ENCODE assay signal across 8 cellular contexts in the genomic region with DNA sequence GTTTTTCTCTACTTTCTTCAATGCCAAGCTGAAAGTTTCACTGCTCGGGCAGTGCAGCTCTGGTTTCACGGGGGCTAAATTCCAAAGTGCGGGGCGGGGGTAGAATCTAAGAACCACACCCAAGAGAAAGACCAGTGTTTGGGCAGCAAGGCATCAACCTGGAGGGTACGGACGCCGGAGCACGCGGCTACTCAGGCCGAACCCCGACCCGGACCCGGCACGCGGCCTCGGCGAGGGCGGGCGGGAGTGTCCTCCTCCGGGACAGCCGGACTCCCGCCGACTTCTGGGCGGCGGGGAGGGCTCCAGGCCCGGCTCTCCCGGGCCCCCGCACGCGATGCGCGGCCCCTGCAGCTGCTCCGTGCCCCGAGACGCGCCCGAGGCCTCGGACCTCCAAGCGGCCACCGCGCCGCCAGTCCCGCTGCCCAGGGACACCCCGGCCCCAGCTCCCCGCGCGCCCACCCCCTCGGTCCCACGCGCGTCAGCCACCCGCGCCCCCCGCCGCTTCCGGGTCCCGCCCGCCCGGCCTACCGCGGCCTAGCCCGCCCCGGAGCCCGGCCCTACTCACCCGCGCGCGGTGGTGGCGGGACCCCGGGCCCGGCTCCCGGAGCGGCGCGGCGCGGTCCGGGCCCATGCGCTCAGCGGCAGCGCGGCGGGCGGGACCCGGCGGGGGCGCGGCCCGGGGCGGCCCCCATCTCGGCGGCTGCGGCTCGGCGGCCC. TPM values are rescaled to one million over a fixed set of nuclear protein-coding genes. Genes with fewer than 3 reads are reported as not detected.
DNase-seq lines count a peak whose midpoint lies in the region; ATAC-seq, FAIRE-seq and TF ChIP-seq lines count a peak whose summit lies in the region.

No MANE protein-coding gene starts in this region.

- no peak overlapping the region for H3K27ac ChIP-seq in DOHH2 (ENCODE audit: low read depth, low read length)
- peak overlapping the region; percentile 63 to 78 for H3K27ac ChIP-seq in ascending aorta
- peak overlapping the region; percentile 29 for H3K27ac ChIP-seq in keratinocyte (ENCODE audit: control insufficient read depth, insufficient read depth, low read length)

- FAIRE-seq in keratinocyte (lab: Jason Lieb, UNC) (no peak), H54 (lab: Jason Lieb, UNC) (no peak)

- peak overlapping the region; percentile 67 for H3K9ac ChIP-seq in keratinocyte (ENCODE audit: control insufficient read depth, extremely low read depth, insufficient read depth, low read length)

- H3K9me3 ChIP-seq in DOHH2 (ENCODE audit: control insufficient read depth, insufficient read depth, low read length) (no peaks in the 10 kb centered on the region), ascending aorta (no peaks in the 10 kb centered on the region), keratinocyte (ENCODE audit: control insufficient read depth, low read depth, low read length) (no peaks in the 10 kb centered on the region)

- no peak overlapping the region for H2AFZ ChIP-seq in keratinocyte (ENCODE audit: control insufficient read depth, low read length)

- TF ChIP-seq POLR2A in H54 (IDR thresholded peaks at IDR 0.05; ENCODE audit: low read depth, low read length) = no peak

- DNase-seq in ascending aorta (ENCODE audit: low spot score in 2 of 2) (no peak), keratinocyte (ENCODE audit: low read depth, low spot score) (no peak), H54 (ENCODE audit: insufficient read length, low spot score) (no peak), NCI-H1694 treated with DMSO at 0.1 percent for 48 hours (lab: John Stamatoyannopoulos, UW) (no peak)
- peak; percentile 23 for DNase-seq in stimulated activated naive CD4-positive, alpha-beta T cell treated with Interleukin-2 at 50 U/mL for 16 hours (lab: John Stamatoyannopoulos, UW)

- TF ChIP-seq CTCF in DOHH2 (IDR thresholded peaks at IDR 0.05; ENCODE audit: low read depth, low read length, poor library complexity, severe bottlenecking) = no peak
- TF ChIP-seq CTCF in ascending aorta (IDR thresholded peaks at IDR 0.05) = no peak
- TF ChIP-seq CTCF in keratinocyte (optimal IDR thresholded peaks at IDR 0.05 in 1 of 3, IDR thresholded peaks at IDR 0.05 in 1 of 3, conservative IDR thresholded peaks at IDR 0.05 in 1 of 3; ENCODE audit: extremely low read depth in 1 of 3, insufficient read depth in 2 of 3, low read length in 3 of 3) = no peak

- peak; percentile 21 for ATAC-seq in GM21423 (IDR thresholded peaks at IDR 0.05; ENCODE audit: unreplicated experiment)

- dilution Hi-C loops in keratinocyte (cut with MboI; ENCODE audit: extremely low pct_ligation_motif_present, low sequenced_read_pairs) = no loop called here

- no peaks in the 10 kb centered on the region for H3K9me2 ChIP-seq in DOHH2 (replicated peaks; ENCODE audit: control insufficient read depth, low read length)

- H3F3A ChIP-seq in DOHH2 (ENCODE audit: control insufficient read depth, insufficient read depth) = no peaks in the 10 kb centered on the region

- peaks cover 49% of the 10 kb centered on the region for H3K79me2 ChIP-seq in DOHH2 (ENCODE audit: control insufficient read depth, low read length)
- H3K79me2 ChIP-seq in keratinocyte (ENCODE audit: control insufficient read depth, insufficient read depth, low read length) = peaks cover 49% of the 10 kb centered on the region

- no peaks in the 10 kb centered on the region for H3K27me3 ChIP-seq in DOHH2 (ENCODE audit: control insufficient read depth, low read length)
- no peaks in the 10 kb centered on the region for H3K27me3 ChIP-seq in ascending aorta
- no peaks in the 10 kb centered on the region for H3K27me3 ChIP-seq in keratinocyte (ENCODE audit: control insufficient read depth, extremely low read depth, insufficient read depth, low read length)

- intact Hi-C loops in ascending aorta (cut with DNase I) = loop anchor here (1.0 to 2.0 kb wide), 3 partner anchors 51 to 117 kb away; partner anchors contain the start of genes FAM234A and RAB11FIP3

- H3K4me2 ChIP-seq in DOHH2 (ENCODE audit: low read length) (peak overlapping the region; percentile 66), keratinocyte (ENCODE audit: control insufficient read depth, extremely low read depth, insufficient read depth, low read depth, low read length) (peak overlapping the region; percentile 69)

- H3K9me1 ChIP-seq in keratinocyte (ENCODE audit: control insufficient read depth, extremely low read depth, insufficient read depth, low read length) = peaks cover 10% of the 10 kb centered on the region

- peaks cover 15% of the 10 kb centered on the region for H3K36me3 ChIP-seq in DOHH2 (ENCODE audit: control insufficient read depth, low read length)
- H3K36me3 ChIP-seq in ascending aorta = no peaks in the 10 kb centered on the region
- H3K36me3 ChIP-seq in keratinocyte (ENCODE audit: control insufficient read depth in 2 of 2, extremely low read depth in 1 of 2, insufficient read depth in 2 of 2, low read length in 2 of 2) = peaks cover 6 to 12% of the 10 kb centered on the region in 2 experiments

- no peak for TF ChIP-seq RAD21 in Ishikawa (IDR thresholded peaks at IDR 0.05; ENCODE audit: low read depth)

- H3K4me3 ChIP-seq in DOHH2 (ENCODE audit: low read length) (peak overlapping the region; percentile 73), ascending aorta (peak overlapping the region; percentile 93 to 96), keratinocyte (ENCODE audit: control insufficient read depth in 2 of 3, extremely low read depth in 1 of 3, insufficient read depth in 2 of 3, low read depth in 1 of 3, low read length in 3 of 3) (peak overlapping the region; percentile 63 to 69 (median 67))

- H4K20me1 ChIP-seq in DOHH2 (ENCODE audit: control insufficient read depth, insufficient read depth, low read depth, low read length) (peaks cover 5% of the 10 kb centered on the region), keratinocyte (ENCODE audit: control insufficient read depth, extremely low read depth, insufficient read depth, low read length) (peaks cover 7% of the 10 kb centered on the region)

- peaks cover 35% of the 10 kb centered on the region for H3K4me1 ChIP-seq in DOHH2 (ENCODE audit: control insufficient read depth, low read length)
- H3K4me1 ChIP-seq in ascending aorta = peaks cover 12% of the 10 kb centered on the region in 2 donors
- peaks cover 27% of the 10 kb centered on the region for H3K4me1 ChIP-seq in keratinocyte (ENCODE audit: control insufficient read depth, extremely low read depth, insufficient read depth, low read length)

- TF ChIP-seq EP300 in Ishikawa (IDR thresholded peaks at IDR 0.05; ENCODE audit: borderline replicate concordance) = no peak

TF ChIP-seq in Ishikawa, 13 proteins besides CTCF, POLR2A, EP300 and RAD21 (continues in another document):
- TF ChIP-seq TAF1 (IDR thresholded peaks at IDR 0.05; ENCODE audit: low read depth) = peak; percentile 8; the same call in 1 of the 2 replicates
- no peak for TF ChIP-seq NFIC (IDR thresholded peaks at IDR 0.05)
- peak; percentile 49; the same call in 1 of the 2 replicates for TF ChIP-seq ZBTB7A (IDR thresholded peaks at IDR 0.05; ENCODE audit: low read depth)

RNA-seq across cellular contexts. Expression of gene AXIN1, which starts 0.6 kb away (rescaled TPM):
- 27.6 TPM for total RNA-seq in ascending aorta
- polyA plus RNA-seq in keratinocyte = 8.8 to 13.3 TPM (median 11.4 TPM) in 3 replicates
- polyA plus RNA-seq in keratinocyte (2011; ENCODE audit: low read depth) = 22.9 TPM
- polyA plus RNA-seq in keratinocyte (2011; cell fraction: cytosol; rRNA removed) = 7.6 and 18.8 TPM in 2 replicates
- polyA plus RNA-seq in keratinocyte (2011; cell fraction: nucleus; rRNA removed) = 19.1 and 25.1 TPM in 2 replicates
- 15.1 and 18.0 TPM in 2 replicates for polyA plus RNA-seq in keratinocyte (2012; ENCODE audit: low replicate concordance)
- 7.1 to 12.7 TPM (median 7.9 TPM) in 3 replicates for polyA minus RNA-seq in keratinocyte
- 24.6 TPM for polyA minus RNA-seq in keratinocyte (2011; cell fraction: cytosol; rRNA and poly(A)+ RNA removed)
- polyA minus RNA-seq in keratinocyte (2011; cell fraction: nucleus; rRNA and poly(A)+ RNA removed) = 10.4 and 13.2 TPM in 2 replicates

RNA-seq across cellular contexts. Expression of gene MRPL28, which starts 18.4 kb away (rescaled TPM):
- 47.8 TPM for total RNA-seq in ascending aorta
- 115 to 142 TPM (median 128 TPM) in 3 replicates for polyA plus RNA-seq in keratinocyte
- polyA plus RNA-seq in keratinocyte (2011; ENCODE audit: low read depth) = 15.8 TPM
- 91.8 and 171 TPM in 2 replicates for polyA plus RNA-seq in keratinocyte (2011; cell fraction: cytosol; rRNA removed)
- polyA plus RNA-seq in keratinocyte (2011; cell fraction: nucleus; rRNA removed) = 77.5 and 95.9 TPM in 2 replicates
- polyA plus RNA-seq in keratinocyte (2012; ENCODE audit: low replicate concordance) = 49.9 and 148 TPM in 2 replicates
- polyA minus RNA-seq in keratinocyte = 50.2 to 87.3 TPM (median 56.9 TPM) in 3 replicates
- polyA minus RNA-seq in keratinocyte (2011; cell fraction: cytosol; rRNA and poly(A)+ RNA removed) = 83.3 TPM
- 23.4 and 27.0 TPM in 2 replicates for polyA minus RNA-seq in keratinocyte (2011; cell fraction: nucleus; rRNA and poly(A)+ RNA removed)

RNA-seq across cellular contexts. Expression of gene PGAP6, which starts 29.8 kb away (rescaled TPM):
- 47.6 TPM for total RNA-seq in ascending aorta
- 25.5 to 47.7 TPM (median 46.7 TPM) in 3 replicates for polyA plus RNA-seq in keratinocyte
- polyA plus RNA-seq in keratinocyte (2011; ENCODE audit: low read depth) = 11.1 TPM
- 31.2 and 69.0 TPM in 2 replicates for polyA plus RNA-seq in keratinocyte (2011; cell fraction: cytosol; rRNA removed)
- polyA plus RNA-seq in keratinocyte (2011; cell fraction: nucleus; rRNA removed) = 73.9 and 87.9 TPM in 2 replicates
- polyA plus RNA-seq in keratinocyte (2012; ENCODE audit: low replicate concordance) = 17.3 and 45.4 TPM in 2 replicates
- polyA minus RNA-seq in keratinocyte = 59.0 to 184 TPM (median 84.8 TPM) in 3 replicates
- polyA minus RNA-seq in keratinocyte (2011; cell fraction: cytosol; rRNA and poly(A)+ RNA removed) = 97.6 TPM
- polyA minus RNA-seq in keratinocyte (2011; cell fraction: nucleus; rRNA and poly(A)+ RNA removed) = 39.6 and 42.3 TPM in 2 replicates

RNA-seq across cellular contexts. Expression of gene NME4, which starts 45.0 kb away (rescaled TPM):
- 66.0 TPM for total RNA-seq in ascending aorta
- polyA plus RNA-seq in keratinocyte = 140 to 246 TPM (median 141 TPM) in 3 replicates
- 14.3 TPM for polyA plus RNA-seq in keratinocyte (2011; ENCODE audit: low read depth)
- polyA plus RNA-seq in keratinocyte (2011; cell fraction: cytosol; rRNA removed) = 135 and 258 TPM in 2 replicates
- polyA plus RNA-seq in keratinocyte (2011; cell fraction: nucleus; rRNA removed) = 64.4 and 78.5 TPM in 2 replicates
- polyA plus RNA-seq in keratinocyte (2012; ENCODE audit: low replicate concordance) = 69.8 and 219 TPM in 2 replicates
- polyA minus RNA-seq in keratinocyte = 73.3 to 166 TPM (median 132 TPM) in 3 replicates
- polyA minus RNA-seq in keratinocyte (2011; cell fraction: cytosol; rRNA and poly(A)+ RNA removed) = 233 TPM
- polyA minus RNA-seq in keratinocyte (2011; cell fraction: nucleus; rRNA and poly(A)+ RNA removed) = 24.5 and 31.2 TPM in 2 replicates

RNA-seq across cellular contexts. Expression of gene DECR2, which starts 49.7 kb away (rescaled TPM):
- 44.0 TPM for total RNA-seq in ascending aorta
- polyA plus RNA-seq in keratinocyte = 14.2 to 28.1 TPM (median 18.8 TPM) in 3 replicates
- 3.4 TPM for polyA plus RNA-seq in keratinocyte (2011; ENCODE audit: low read depth)
- polyA plus RNA-seq in keratinocyte (2011; cell fraction: cytosol; rRNA removed) = 11.2 and 27.9 TPM in 2 replicates
- 49.1 and 72.8 TPM in 2 replicates for polyA plus RNA-seq in keratinocyte (2011; cell fraction: nucleus; rRNA removed)
- 18.5 and 22.1 TPM in 2 replicates for polyA plus RNA-seq in keratinocyte (2012; ENCODE audit: low replicate concordance)
- 11.0 to 15.0 TPM (median 14.6 TPM) in 3 replicates for polyA minus RNA-seq in keratinocyte
- 36.4 TPM for polyA minus RNA-seq in keratinocyte (2011; cell fraction: cytosol; rRNA and poly(A)+ RNA removed)
- 16.1 and 16.4 TPM in 2 replicates for polyA minus RNA-seq in keratinocyte (2011; cell fraction: nucleus; rRNA and poly(A)+ RNA removed)
